8 cellular contexts compared by ENCODE assay signal in genomic region chr1:222464841-222465210, GRCh38.
DNase-seq lines count a peak whose midpoint lies in the region; ATAC-seq, FAIRE-seq and TF ChIP-seq lines count a peak whose summit lies in the region.

No MANE protein-coding gene starts in this region.

- DNase-seq in NCI-H460 (ENCODE audit: extremely low read depth, low read depth) (peak; percentile 77), urothelium cell line (ENCODE audit: low spot score) (no peak)
- peak; percentile 61 for DNase-seq in activated CD4-positive, alpha-beta memory T cell treated with anti-CD3 and anti-CD28 coated beads, Interleukin-2, amount 10 ng/mL, durations not matched to agents 7 days and 5 days
- DNase-seq in effector CD4-positive, alpha-beta T cell, result peak; percentile 46
- peak; percentile 22 to 28 for DNase-seq in stimulated activated CD8-positive, alpha-beta memory T cell treated with anti-CD3 and anti-CD28 coated beads, Interleukin-2, amount 100 ng/mL, for 1 hour (ENCODE audit: low read depth in 2 of 2)

- FAIRE-seq in urothelium cell line (lab: Jason Lieb, UNC), result no peak

- peaks cover 10% of the 10 kb centered on the region for H3K4me1 Mint-ChIP-seq in activated CD4-positive, alpha-beta memory T cell treated with anti-CD3 and anti-CD28 coated beads, Interleukin-2, amount 10 ng/mL, durations not matched to agents 7 days and 5 days

- H3K9me3 Mint-ChIP-seq in activated CD4-positive, alpha-beta memory T cell treated with anti-CD3 and anti-CD28 coated beads, Interleukin-2, amount 10 ng/mL, durations not matched to agents 7 days and 5 days, result no peaks in the 10 kb centered on the region

- ATAC-seq in GM18505 (IDR thresholded peaks at IDR 0.05; ENCODE audit: unreplicated experiment) (peak; percentile 29), HG02973 (IDR thresholded peaks at IDR 0.05; ENCODE audit: unreplicated experiment) (peak; percentile 15)

- CTCF ChIA-PET in activated CD4-positive, alpha-beta memory T cell treated with anti-CD3 and anti-CD28 coated beads, Interleukin-2, amount 10 ng/mL, durations not matched to agents 7 days and 5 days (lab: Charles Lee), result interaction anchor here (0.7 to 5.6 kb wide), 22 partner anchors 9 to 987 kb away, joined by 3 to 58 read pairs (median 4); partner anchors contain the start of gene TAF1A

- peaks cover 13% of the 10 kb centered on the region for H3K27me3 Mint-ChIP-seq in activated CD4-positive, alpha-beta memory T cell treated with anti-CD3 and anti-CD28 coated beads, Interleukin-2, amount 10 ng/mL, durations not matched to agents 7 days and 5 days

- H3K4me3 ChIP-seq in mesodermal cell (ENCODE audit: extremely low read depth, insufficient read depth, low read length, poor library complexity, severe bottlenecking), result peak overlapping the region; percentile 35

- H3K9me3 ChIP-seq in mesodermal cell (ENCODE audit: control insufficient read depth, low read length), result no peaks in the 10 kb centered on the region

- POLR2A ChIA-PET in activated CD4-positive, alpha-beta memory T cell treated with anti-CD3 and anti-CD28 coated beads, Interleukin-2, amount 10 ng/mL, durations not matched to agents 7 days and 5 days (lab: Charles Lee), result interaction anchor here (1.7 to 2.1 kb wide), 2 partner anchors 169 to 179 kb away, joined by 5 to 6 read pairs; no protein-coding TSS in a partner anchor

- TF ChIP-seq POLR2A in GM18505 (IDR thresholded peaks at IDR 0.05; ENCODE audit: borderline replicate concordance, extremely low read depth, insufficient read depth, insufficient read length), result no peak

- H3K27ac ChIP-seq in mesodermal cell (ENCODE audit: low read depth, low read length, severe bottlenecking), result no peak overlapping the region

- peak overlapping the region; percentile 47 for H3K27ac Mint-ChIP-seq in activated CD4-positive, alpha-beta memory T cell treated with anti-CD3 and anti-CD28 coated beads, Interleukin-2, amount 10 ng/mL, durations not matched to agents 7 days and 5 days

- 15% methylated on average over 6 of the region's 10 CpGs; no CpG with 5 or more reads in 1 of the 2 experiments for WGBS in mesodermal cell (ENCODE audit: insufficient coverage in 2 of 2), 2 experiments

- peak overlapping the region; percentile 71 for H3K4me3 Mint-ChIP-seq in activated CD4-positive, alpha-beta memory T cell treated with anti-CD3 and anti-CD28 coated beads, Interleukin-2, amount 10 ng/mL, durations not matched to agents 7 days and 5 days

- no peaks in the 10 kb centered on the region for H3K4me1 ChIP-seq in mesodermal cell (ENCODE audit: control insufficient read depth, insufficient read depth, low read length, poor library complexity, severe bottlenecking)

- H3K36me3 ChIP-seq in mesodermal cell (ENCODE audit: control insufficient read depth, insufficient read depth, low read length), result no peaks in the 10 kb centered on the region

- no peaks in the 10 kb centered on the region for H3K36me3 Mint-ChIP-seq in activated CD4-positive, alpha-beta memory T cell treated with anti-CD3 and anti-CD28 coated beads, Interleukin-2, amount 10 ng/mL, durations not matched to agents 7 days and 5 days (ENCODE audit: low read depth)
